ENCODE assay signal across 8 cellular contexts in the genomic region with DNA sequence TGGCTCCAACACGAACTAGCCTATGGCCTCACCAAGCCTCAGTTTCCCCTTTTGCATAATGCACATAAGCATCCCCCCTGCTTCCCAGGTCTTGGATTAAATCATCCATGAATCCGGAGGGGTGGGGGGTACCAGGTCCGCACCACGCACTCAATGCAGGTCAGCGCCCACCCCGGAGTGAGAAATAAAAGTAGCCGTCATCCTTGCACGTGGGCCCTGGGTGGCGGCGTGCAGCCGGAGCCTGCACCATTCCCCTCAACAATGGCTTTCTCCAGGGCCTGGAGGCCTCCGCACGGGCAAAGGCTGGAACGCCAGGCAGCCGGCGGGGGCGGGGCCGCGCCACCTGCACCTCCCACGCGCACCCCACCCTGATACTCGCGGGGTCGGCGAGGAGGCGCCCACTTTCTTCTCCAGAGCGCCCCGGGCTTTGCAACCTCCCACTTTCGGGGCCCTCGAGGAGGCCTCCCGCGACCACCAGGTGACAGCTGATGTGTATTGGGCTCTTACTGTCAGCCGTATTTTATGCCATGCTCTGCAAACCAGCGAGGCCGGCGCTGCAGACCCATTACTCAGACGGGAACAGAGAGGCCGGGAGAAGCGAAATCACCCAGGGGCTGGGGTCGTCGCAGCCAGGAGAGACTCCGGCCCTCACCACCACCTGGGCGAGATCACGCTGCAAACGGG. TPM values are rescaled to one million over a fixed set of nuclear protein-coding genes. Genes with fewer than 3 reads are reported as not detected.
DNase-seq lines count a peak whose midpoint lies in the region; ATAC-seq and TF ChIP-seq lines count a peak whose summit lies in the region.

No MANE protein-coding gene starts in this region.

- POLR2A ChIA-PET in activated CD4-positive, alpha-beta T cell treated with anti-CD3 and anti-CD28 coated beads for 36 hours (lab: Charles Lee) = interaction anchor here (0.6 to 4.1 kb wide), 23 partner anchors 14 to 630 kb away, joined by 3 to 106 read pairs (median 8); a partner anchor contains a TSS

- peaks cover 22% of the 10 kb centered on the region for H3K4me1 Mint-ChIP-seq in activated CD4-positive, alpha-beta T cell treated with anti-CD3 and anti-CD28 coated beads for 36 hours

- H3K4me3 ChIP-seq in colonic mucosa (peak overlapping the region; percentile 73), lower leg skin (ENCODE audit: low read depth, poor library complexity, severe bottlenecking) (peak overlapping the region; percentile 35)

- ATAC-seq in activated CD4-positive, alpha-beta T cell treated with anti-CD3 and anti-CD28 coated beads for 36 hours = peak; percentile 40
- ATAC-seq in GM21717 (IDR thresholded peaks at IDR 0.05; ENCODE audit: unreplicated experiment) = no peak

- H3K4me1 ChIP-seq in colonic mucosa = no peaks in the 10 kb centered on the region

- H3K27me3 Mint-ChIP-seq in activated CD4-positive, alpha-beta T cell treated with anti-CD3 and anti-CD28 coated beads for 36 hours = no peaks in the 10 kb centered on the region

- H3K27ac ChIP-seq in colonic mucosa = peak overlapping the region; percentile 88

- 0 to 1% methylated on average over 21 to 30 of the region's 45 CpGs for WGBS in lower leg skin, 2 donors

- peak overlapping the region; percentile 61 to 79 for H3K9ac ChIP-seq in colonic mucosa (ENCODE audit: low read depth in 2 of 2, low read length in 2 of 2)

- CTCF ChIA-PET in activated CD4-positive, alpha-beta T cell treated with anti-CD3 and anti-CD28 coated beads for 36 hours (lab: Charles Lee) = interaction anchor here (0.7 to 3.6 kb wide), 11 partner anchors 18 to 162 kb away, joined by 3 to 65 read pairs (median 9); a partner anchor contains a TSS

- no peaks in the 10 kb centered on the region for H3K9me3 Mint-ChIP-seq in activated CD4-positive, alpha-beta T cell treated with anti-CD3 and anti-CD28 coated beads for 36 hours (ENCODE audit: low read depth)

- H3K4me3 Mint-ChIP-seq in activated CD4-positive, alpha-beta T cell treated with anti-CD3 and anti-CD28 coated beads for 36 hours = peak overlapping the region; percentile 94

- no peaks in the 10 kb centered on the region for H3K36me3 ChIP-seq in colonic mucosa

- no peaks in the 10 kb centered on the region for H3K9me3 ChIP-seq in colonic mucosa

- H3K27ac Mint-ChIP-seq in activated CD4-positive, alpha-beta T cell treated with anti-CD3 and anti-CD28 coated beads for 36 hours = peak overlapping the region; percentile 79

- peak; percentile 24 for DNase-seq in SIG-M5 (lab: John Stamatoyannopoulos, UW)
- no peak for DNase-seq in SIG-M5 treated with dmso at 0.1 percent for 504 hours (lab: John Stamatoyannopoulos, UW; ENCODE audit: unreplicated experiment)
- peak; percentile 70 for DNase-seq in KG1 (lab: John Stamatoyannopoulos, UW)
- DNase-seq in activated CD4-positive, alpha-beta T cell treated with anti-CD3 and anti-CD28 coated beads for 36 hours = peak; percentile 90
- DNase-seq in colonic mucosa = peak; percentile 71
- peak in 1 of 2 donors; percentile 93 for DNase-seq in lower leg skin (ENCODE audit: low spot score in 2 of 2)
- peak; percentile 19 for DNase-seq in stimulated activated CD8-positive, alpha-beta memory T cell treated with anti-CD3 and anti-CD28 coated beads, Interleukin-12 subunit alpha, Interleukin-12 subunit beta, amount 100 ng/mL, for 1 hour (ENCODE audit: low read depth)

- intact Hi-C loops in activated CD4-positive, alpha-beta T cell treated with anti-CD3 and anti-CD28 coated beads for 36 hours (cut with DNase I, micrococcal nuclease) = loop anchor here in 1 of 2 experiments (1.0 to 5.0 kb wide), 5 partner anchors 48 to 313 kb away; a partner anchor contains a TSS
- intact Hi-C loops in colonic mucosa (cut with DNase I) (loop anchor here (2.0 to 5.0 kb wide), 3 partner anchors 67 to 138 kb away; no protein-coding TSS in a partner anchor), lower leg skin (cut with DNase I; ENCODE audit: low total_unique reads) (loop anchor here (2.0 to 5.0 kb wide), 2 partner anchors 67 to 136 kb away; no protein-coding TSS in a partner anchor)

- TF ChIP-seq CTCF in colonic mucosa (IDR thresholded peaks at IDR 0.05) (no peak), lower leg skin (IDR thresholded peaks at IDR 0.05) (no peak)

- TF ChIP-seq POLR2A in lower leg skin (IDR thresholded peaks at IDR 0.05) = no peak

- peaks cover 23% of the 10 kb centered on the region for H3K36me3 Mint-ChIP-seq in activated CD4-positive, alpha-beta T cell treated with anti-CD3 and anti-CD28 coated beads for 36 hours (ENCODE audit: low read depth)

- no peaks in the 10 kb centered on the region for H3K27me3 ChIP-seq in colonic mucosa

RNA-seq across cellular contexts. Expression of a gene that starts 0.8 kb away (rescaled TPM):
- total RNA-seq in activated CD4-positive, alpha-beta T cell treated with anti-CD3 and anti-CD28 coated beads for 36 hours = 10 to 100 TPM; 57.7 to 71.2 TPM
- 10 to 100 TPM; 17.5 to 21.6 TPM for total RNA-seq in colonic mucosa
- total RNA-seq in lower leg skin = 100 to 1,000 TPM in 2 of 4 donors, 10 to 100 TPM in 2; 74.0 to 205 (median 106) TPM

RNA-seq across cellular contexts. Expression of a gene that starts 18.4 kb away (rescaled TPM):
- total RNA-seq in activated CD4-positive, alpha-beta T cell treated with anti-CD3 and anti-CD28 coated beads for 36 hours = 10 to 100 TPM; 91.0 to 93.9 TPM
- 100 to 1,000 TPM in 1 of 2 donors, 10 to 100 TPM in 1; 35.6 to 186 TPM for total RNA-seq in colonic mucosa
- 10 to 100 TPM; 14.4 to 41.8 (median 34.7) TPM for total RNA-seq in lower leg skin

RNA-seq across cellular contexts. Expression of a gene that starts 47.8 kb away (rescaled TPM):
- total RNA-seq in activated CD4-positive, alpha-beta T cell treated with anti-CD3 and anti-CD28 coated beads for 36 hours = 100 to 1,000 TPM in 1 of 2 experiments, 10 to 100 TPM in 1; 70.7 to 104 TPM
- total RNA-seq in colonic mucosa (100 to 1,000 TPM; 100 to 252 TPM), lower leg skin (10 to 100 TPM; 34.2 to 52.8 (median 44.9) TPM)
